In the genomic region with DNA sequence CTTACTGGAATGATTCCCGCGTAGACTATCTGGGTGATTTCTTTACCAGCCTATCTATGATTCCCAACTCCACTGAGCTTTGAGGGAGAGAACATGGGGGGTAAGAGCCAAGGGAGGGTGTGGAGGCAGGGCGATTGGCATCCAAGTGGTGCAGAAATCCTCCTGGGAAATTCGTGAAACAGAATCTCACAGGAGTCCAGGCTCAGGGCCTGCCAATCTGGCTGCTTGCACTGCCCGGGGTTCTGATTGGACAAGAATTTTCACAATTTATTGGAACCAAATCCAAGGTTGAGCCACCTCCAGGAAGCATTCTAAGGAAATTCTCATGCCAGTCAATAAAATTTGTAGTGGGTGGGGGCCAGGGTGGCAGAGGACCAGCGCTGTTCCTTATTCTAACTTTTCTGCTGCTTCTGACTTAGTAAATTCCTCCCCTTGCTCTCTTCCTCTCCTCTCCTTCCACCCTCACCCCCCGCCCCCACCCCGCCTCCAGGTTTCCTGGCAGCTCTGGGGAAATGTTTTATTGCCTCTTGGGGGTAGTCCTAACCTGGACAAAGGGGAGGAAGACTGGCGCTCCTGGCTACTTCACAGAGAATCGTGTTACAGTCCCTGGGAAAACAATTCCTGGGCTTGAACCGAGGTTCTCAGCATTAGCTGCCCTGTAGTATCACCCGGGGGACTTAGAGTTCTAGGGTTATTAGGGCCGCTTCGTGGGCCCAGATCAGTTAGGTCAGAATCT, we compare ENCODE assay signal across 10 cellular contexts. TPM values are rescaled to one million over a fixed set of nuclear protein-coding genes. Genes with fewer than 3 reads are reported as not detected.
DNase-seq lines count a peak whose midpoint lies in the region; ATAC-seq and TF ChIP-seq lines count a peak whose summit lies in the region.
"Had no signal": no experiment of that assay in that cellular context is flagged by ENCODE, and none has a peak within 500 bp of the region (broad histone marks: within the 10 kb centered on the region; RNA-seq: fewer than 3 reads in every experiment).

No MANE protein-coding gene starts in this region.

- no peaks in the 10 kb centered on the region for H3K36me3 ChIP-seq in GM23338 (ENCODE audit: insufficient read depth)
- H3K36me3 ChIP-seq in mesodermal cell (ENCODE audit: control insufficient read depth, insufficient read depth, low read length), result peaks cover 19% of the 10 kb centered on the region
- no peaks in the 10 kb centered on the region for H3K36me3 ChIP-seq in effector memory CD4-positive, alpha-beta T cell (ENCODE audit: control insufficient read depth, insufficient read depth, low read length)

- H3K27ac ChIP-seq in GM23338 (ENCODE audit: low read depth) (no peak overlapping the region), mesodermal cell (ENCODE audit: low read depth, low read length, severe bottlenecking) (no peak overlapping the region)
- H3K27ac ChIP-seq in effector memory CD4-positive, alpha-beta T cell (ENCODE audit: insufficient read depth, low read length, poor library complexity, severe bottlenecking), result no peak overlapping the region

- peaks cover 5% of the 10 kb centered on the region; the same call in 1 of the 2 replicates for H4K20me1 ChIP-seq in GM23338 (replicated peaks; ENCODE audit: insufficient read depth)

- H3K9me3 ChIP-seq in mesodermal cell (ENCODE audit: control insufficient read depth, low read length), result no peaks in the 10 kb centered on the region
- no peaks in the 10 kb centered on the region for H3K9me3 ChIP-seq in effector memory CD4-positive, alpha-beta T cell (ENCODE audit: control insufficient read depth, low read length)

- H3K9me2 ChIP-seq in GM23338 (ENCODE audit: insufficient read depth), result no peaks in the 10 kb centered on the region

- peaks cover 37% of the 10 kb centered on the region for H3K4me1 Mint-ChIP-seq in GM23338
- peaks cover 27% of the 10 kb centered on the region for H3K4me1 Mint-ChIP-seq in brain

- H3K27me3 ChIP-seq in GM23338 (ENCODE audit: insufficient read depth), result peaks cover 68% of the 10 kb centered on the region
- peaks cover 41% of the 10 kb centered on the region for H3K27me3 ChIP-seq in effector memory CD4-positive, alpha-beta T cell (replicated peaks; ENCODE audit: control insufficient read depth, insufficient read depth, low read length, poor library complexity, severe bottlenecking)

- DNase-seq in 8988T (peak; percentile 25), GM23338 (ENCODE audit: low spot score) (peak; percentile 59), middle frontal gyrus (ENCODE audit: extremely low spot score, low spot score) (no peak)
- DNase-seq in effector memory CD4-positive, alpha-beta T cell, result no peak
- DNase-seq: DND-41, foreskin melanocyte had no signal

- H3K9me3 Mint-ChIP-seq in GM23338 (peaks cover 5% of the 10 kb centered on the region; the same call in 2 of the 3 replicates), brain (no peaks in the 10 kb centered on the region)

- peaks cover 54% of the 10 kb centered on the region for H3K27me3 Mint-ChIP-seq in GM23338 (ENCODE audit: insufficient read depth, low read depth, poor library complexity)
- H3K27me3 Mint-ChIP-seq in brain, result peaks cover 60% of the 10 kb centered on the region

- ATAC-seq in GM23338 (no peak), HG02840 (IDR thresholded peaks at IDR 0.05; ENCODE audit: low FRiP score, unreplicated experiment) (no peak), GM19397 (IDR thresholded peaks at IDR 0.05; ENCODE audit: unreplicated experiment) (no peak)

- no peaks in the 10 kb centered on the region for H3K79me2 ChIP-seq in GM23338 (replicated peaks; ENCODE audit: insufficient read depth)

- H3K4me3 ChIP-seq in GM23338 (peak overlapping the region; percentile 74), mesodermal cell (ENCODE audit: extremely low read depth, insufficient read depth, low read length, poor library complexity, severe bottlenecking) (peak overlapping the region; percentile 50)
- no peak overlapping the region for H3K4me3 ChIP-seq in effector memory CD4-positive, alpha-beta T cell (ENCODE audit: insufficient read depth, low read depth, low read length, poor library complexity, severe bottlenecking)

- 25 to 34% methylated on average over 9 to 11 of the region's 14 CpGs for WGBS in mesodermal cell (ENCODE audit: insufficient coverage in 2 of 2), 2 experiments

- peak overlapping the region; percentile 93 for H3K4me2 ChIP-seq in GM23338

- TF ChIP-seq CTCF in GM23338 (conservative IDR thresholded peaks at IDR 0.05; ENCODE audit: low read depth in 2 of 2) (no peak), brain (conservative IDR thresholded peaks at IDR 0.05) (no peak)

- H3K4me3 Mint-ChIP-seq in GM23338 (peak overlapping the region; percentile 75), brain (peak overlapping the region; percentile 85 to 88 (median 86))

- H3K4me1 ChIP-seq in GM23338 (ENCODE audit: insufficient read depth) (peaks cover 26% of the 10 kb centered on the region), mesodermal cell (ENCODE audit: control insufficient read depth, insufficient read depth, low read length, poor library complexity, severe bottlenecking) (peaks cover 19% of the 10 kb centered on the region)
- peaks cover 21% of the 10 kb centered on the region for H3K4me1 ChIP-seq in effector memory CD4-positive, alpha-beta T cell (ENCODE audit: control insufficient read depth, insufficient read depth, low read length, poor library complexity, severe bottlenecking)

- H2AFZ ChIP-seq in GM23338, result peak overlapping the region; percentile 74; the same call in 1 of the 2 replicates

- no peaks in the 10 kb centered on the region for H3K36me3 Mint-ChIP-seq in GM23338 (ENCODE audit: low read depth)
- H3K36me3 Mint-ChIP-seq in brain, result no peaks in the 10 kb centered on the region

- no peak overlapping the region for H3K27ac Mint-ChIP-seq in GM23338
- peak overlapping the region in 3 of 5 experiments; percentile 13 to 50 (median 29) for H3K27ac Mint-ChIP-seq in brain

- no peaks in the 10 kb centered on the region for H3F3A ChIP-seq in GM23338 (replicated peaks; ENCODE audit: low read depth)

TF ChIP-seq in GM23338, 12 proteins besides CTCF, POLR2A, EP300 and RAD21 (continues in another document):
- no peak for TF ChIP-seq ETS1 (IDR thresholded peaks at IDR 0.05)
- no peak for TF ChIP-seq CREB1 (CRISPR knock-in tag; IDR thresholded peaks at IDR 0.05; ENCODE audit: low read depth)
- TF ChIP-seq EZH2phosphoT487 (IDR thresholded peaks at IDR 0.05; ENCODE audit: unreplicated experiment), result no peak
- no peak for TF ChIP-seq ZNF114 (CRISPR knock-in tag; IDR thresholded peaks at IDR 0.05)
- TF ChIP-seq REST (IDR thresholded peaks at IDR 0.05; ENCODE audit: unreplicated experiment), result no peak

RNA-seq across cellular contexts. Expression of gene BMP6, which starts 3.1 kb away (rescaled TPM):
- total RNA-seq in GM23338 (2014; rRNA removed; shearing (Covaris generic)), result 2.8 and 3.1 TPM in 2 replicates
- polyA plus RNA-seq in GM23338 (2016; fragmentation: Nextera tagmentation; extraction: Ambion mirVana) (0.56 and 0.84 TPM in 2 replicates), brain (ENCODE audit: insufficient read depth, low read depth, low replicate concordance) (7.1 TPM)
- 17.9 TPM for polyA plus RNA-seq in mesodermal cell (2013, experiment 1 of 2)
- 16.8 TPM for polyA plus RNA-seq in mesodermal cell (2013, experiment 2 of 2)

Comparison
In these comparisons a context has a peak if more than half of its experiments do, and no peak if none do; other contexts are left out.
1. DNase-seq: peak in 8988T (single experiment) and GM23338 (single experiment); none in effector memory CD4-positive, alpha-beta T cell (0 of 3) and middle frontal gyrus (single experiment).